Comparison of ENCODE assay signal across 8 cellular contexts in the genomic region with DNA sequence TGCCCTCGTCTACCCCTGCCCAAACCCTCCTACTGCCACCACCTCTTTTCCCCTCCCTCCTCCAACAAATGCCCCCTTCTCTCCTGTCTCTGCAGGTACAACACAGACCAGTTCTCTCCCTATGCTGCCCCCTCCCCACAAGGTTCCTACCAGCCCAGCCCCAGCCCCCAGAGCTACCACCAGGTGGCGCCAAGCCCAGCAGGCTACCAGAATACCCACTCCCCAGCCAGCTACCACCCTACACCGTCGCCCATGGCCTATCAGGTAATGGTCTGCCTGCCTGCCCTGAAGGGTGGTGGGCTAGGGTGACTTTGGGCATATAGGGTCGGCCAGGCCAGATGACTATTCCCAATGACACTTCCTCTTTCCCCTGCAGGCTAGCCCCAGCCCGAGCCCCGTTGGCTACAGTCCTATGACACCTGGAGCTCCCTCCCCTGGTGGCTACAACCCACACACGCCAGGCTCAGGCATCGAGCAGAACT. TPM values are rescaled to one million over a fixed set of nuclear protein-coding genes. Genes with fewer than 3 reads are reported as not detected.
A peak's percentile ranks its signal among the peaks of the same experiment; 100 is the strongest.
DNase-seq lines count a peak whose midpoint lies in the region; ATAC-seq and TF ChIP-seq lines count a peak whose summit lies in the region.

No MANE protein-coding gene starts in this region.

- no peak overlapping the region for H3K4me3 ChIP-seq in GM12875 (ENCODE audit: low read depth, low read length)

- peaks cover 73% of the 10 kb centered on the region for H3K36me3 Mint-ChIP-seq in stimulated activated memory B cell treated with anti-CD40 and anti-IgM and Interleukin-4, amounts not matched to agents 10 μg/mL and 1 μg/mL and 100 μg/mL, for 72 hours

- ATAC-seq in stimulated activated memory B cell treated with anti-CD40 and anti-IgM and Interleukin-4, amounts not matched to agents 10 μg/mL and 1 μg/mL and 100 μg/mL, for 72 hours = peak; percentile 79
- ATAC-seq in HG03565 (IDR thresholded peaks at IDR 0.05; ENCODE audit: unreplicated experiment) = no peak

- no peak overlapping the region for H3K4me3 Mint-ChIP-seq in stimulated activated memory B cell treated with anti-CD40 and anti-IgM and Interleukin-4, amounts not matched to agents 10 μg/mL and 1 μg/mL and 100 μg/mL, for 72 hours

- H3K9me3 Mint-ChIP-seq in stimulated activated memory B cell treated with anti-CD40 and anti-IgM and Interleukin-4, amounts not matched to agents 10 μg/mL and 1 μg/mL and 100 μg/mL, for 72 hours = no peaks in the 10 kb centered on the region

- H3K4me1 Mint-ChIP-seq in stimulated activated memory B cell treated with anti-CD40 and anti-IgM and Interleukin-4, amounts not matched to agents 10 μg/mL and 1 μg/mL and 100 μg/mL, for 72 hours = peaks cover 17% of the 10 kb centered on the region

- TF ChIP-seq CTCF in GM12875 (IDR thresholded peaks at IDR 0.05; ENCODE audit: borderline replicate concordance, insufficient read depth, low read depth, low read length) = peak; percentile 93

- H3K27ac Mint-ChIP-seq in stimulated activated memory B cell treated with anti-CD40 and anti-IgM and Interleukin-4, amounts not matched to agents 10 μg/mL and 1 μg/mL and 100 μg/mL, for 72 hours = no peak overlapping the region

- no peaks in the 10 kb centered on the region for H3K27me3 Mint-ChIP-seq in stimulated activated memory B cell treated with anti-CD40 and anti-IgM and Interleukin-4, amounts not matched to agents 10 μg/mL and 1 μg/mL and 100 μg/mL, for 72 hours

- peak; percentile 83 for DNase-seq in NCI-H345 (lab: John Stamatoyannopoulos, UW)
- peak; percentile 38 to 64 for DNase-seq in activated CD8-positive, alpha-beta memory T cell treated with anti-CD3 and anti-CD28 coated beads for 1 hour (ENCODE audit: extremely low read depth in 1 of 2, low read depth in 1 of 2)
- peak; percentile 57 for DNase-seq in effector CD8-positive, alpha-beta T cell (lab: John Stamatoyannopoulos, UW)
- DNase-seq in myocyte (ENCODE audit: low read depth) = peak; percentile 44
- no peak for DNase-seq in ureter (ENCODE audit: low spot score)

RNA-seq across cellular contexts. Expression of a gene that starts 6.5 kb away (rescaled TPM):
- 65.1 and 71.1 TPM in 2 replicates for total RNA-seq in myocyte
- polyA plus RNA-seq in myocyte (2012) = 85.3 TPM
- 64.9 TPM for total RNA-seq in ureter

RNA-seq across cellular contexts. Expression of a gene that starts 24.6 kb away (rescaled TPM):
- total RNA-seq in myocyte (0.42 and 0.51 TPM in 2 replicates), ureter (not detected)
- 1.1 TPM for polyA plus RNA-seq in myocyte (2012)

RNA-seq across cellular contexts. Expression of a gene that starts 28.8 kb away (rescaled TPM):
- total RNA-seq in myocyte (107 and 124 TPM in 2 replicates), ureter (121 TPM)
- 148 TPM for polyA plus RNA-seq in myocyte (2012)

RNA-seq across cellular contexts. Expression of a gene that starts 38.4 kb away (rescaled TPM):
- total RNA-seq in myocyte = 129 and 130 TPM in 2 replicates
- 2,078 TPM for polyA plus RNA-seq in myocyte (2012)
- 2,118 TPM for total RNA-seq in ureter

RNA-seq across cellular contexts. Expression of a gene that starts 40.8 kb away (rescaled TPM):
- total RNA-seq in myocyte (not detected in 2 replicates), ureter (not detected)
- polyA plus RNA-seq in myocyte (2012) = not detected
